Comparison of ENCODE assay signal across 8 cellular contexts in genomic region chr1:168225476-168226190, GRCh38. TPM values are rescaled to one million over a fixed set of nuclear protein-coding genes. Genes with fewer than 3 reads are reported as not detected.
A peak's percentile ranks its signal among the peaks of the same experiment; 100 is the strongest.
DNase-seq lines count a peak whose midpoint lies in the region; ATAC-seq lines count a peak whose summit lies in the region.

Gene SFT2D2 (plus strand): TSS chr1:168226004. CDS start chr1:168226080, 76 bp downstream.

- peak; percentile 83 for ATAC-seq in GM18909 (IDR thresholded peaks at IDR 0.05; ENCODE audit: poor library complexity, unreplicated experiment)
- peak; percentile 85 for ATAC-seq in HG03159 (IDR thresholded peaks at IDR 0.05; ENCODE audit: unreplicated experiment)

- peak; percentile 83 for DNase-seq in AG08395 (ENCODE audit: low spot score)
- DNase-seq in NCI-H345 (lab: John Stamatoyannopoulos, UW), result peak; percentile 87
- DNase-seq in activated CD4-positive, alpha-beta T cell treated with anti-CD3 and anti-CD28 coated beads for 1 hour, result peak; percentile 65
- peak; percentile 25 for DNase-seq in cerebellum (ENCODE audit: low spot score)
- peak; percentile 52 for DNase-seq in kidney glomerular epithelial cell (lab: John Stamatoyannopoulos, UW)
- DNase-seq in stimulated activated CD4-positive, alpha-beta T cell treated with anti-CD3 and anti-CD28 coated beads, Interleukin-1b, Interleukin-23, amount 100 ng/mL, for 1 hour (ENCODE audit: low read depth in 2 of 2), result peak; percentile 34 to 63

RNA-seq across cellular contexts. Expression of gene SFT2D2, which starts in this region (rescaled TPM):
- total RNA-seq in cerebellum, result 31.9 TPM

Comparison
In these comparisons a context has a peak if more than half of its experiments do, and no peak if none do; other contexts are left out.
1. Peak in every context shown above with its lines: DNase-seq and ATAC-seq.
2. DNase-seq: peak in every context shown above with its lines; median percentile 87 in NCI-H345; 83 in AG08395; 65 in activated CD4-positive, alpha-beta T cell treated with anti-CD3 and anti-CD28 coated beads for 1 hour; 52 in kidney glomerular epithelial cell; 48 in stimulated activated CD4-positive, alpha-beta T cell treated with anti-CD3 and anti-CD28 coated beads, Interleukin-1b, Interleukin-23, amount 100 ng/mL, for 1 hour; 25 in cerebellum.